Comparison of ENCODE assay signal across 13 cellular contexts in the genomic region with DNA sequence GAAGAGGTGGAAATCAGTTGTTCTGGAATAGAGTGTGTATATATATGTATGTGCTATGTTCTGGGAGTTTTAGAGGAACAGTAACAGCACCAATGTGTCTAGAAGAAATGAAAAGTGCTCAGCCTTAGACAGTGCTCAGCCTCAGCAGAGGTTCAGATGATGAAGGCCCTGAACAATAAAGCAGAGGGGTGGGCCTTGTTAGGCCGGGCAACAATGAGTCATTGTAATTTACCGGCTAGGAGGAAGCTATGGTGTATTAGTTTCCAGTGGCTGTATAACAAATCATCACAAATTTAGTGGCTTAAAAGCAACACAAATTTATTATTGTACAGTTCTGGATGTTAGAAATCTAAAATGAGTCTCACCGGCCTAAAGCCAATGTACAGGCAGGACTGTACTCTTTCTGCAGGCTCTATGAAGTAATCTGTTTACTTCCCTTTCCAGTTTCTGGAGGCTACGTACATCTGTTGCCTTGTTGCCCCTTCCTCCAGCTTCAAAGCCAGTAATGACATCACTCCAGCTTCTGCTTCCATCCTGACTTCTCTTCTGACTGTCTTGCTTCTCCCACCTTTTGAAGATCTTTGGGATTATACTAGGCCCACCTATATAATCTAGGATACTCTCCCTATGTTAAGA.
A peak's percentile ranks its signal among the peaks of the same experiment; 100 is the strongest.
DNase-seq lines count a peak whose midpoint lies in the region; ATAC-seq, FAIRE-seq and TF ChIP-seq lines count a peak whose summit lies in the region.
"Had no signal": no experiment of that assay in that cellular context is flagged by ENCODE, and none has a peak within 500 bp of the region (broad histone marks: within the 10 kb centered on the region; RNA-seq: fewer than 3 reads in every experiment).

No MANE protein-coding gene starts in this region.

- no peak for DNase-seq in activated naive CD8-positive, alpha-beta T cell treated with anti-CD3 and anti-CD28 coated beads, Interleukin-2, amount 50 U/mL, for 24 hours
- no peak for DNase-seq in activated naive CD8-positive, alpha-beta T cell treated with anti-CD3 and anti-CD28 coated beads for 36 hours
- DNase-seq in astrocyte of the hippocampus (ENCODE audit: low read depth, low spot score): peak; percentile 10
- DNase-seq in keratinocyte (ENCODE audit: low read depth, low spot score): no peak
- no peak for DNase-seq in upper lobe of left lung
- no peak for DNase-seq in OCI-LY7 (ENCODE audit: low spot score)
- DNase-seq in cerebellar cortex (ENCODE audit: low spot score): no peak
- DNase-seq in NCI-H1417 treated with DMSO at 0.1 percent for 48 hours (lab: John Stamatoyannopoulos, UW): no peak
- DNase-seq: activated CD4-positive, alpha-beta T cell treated with anti-CD3 and anti-CD28 coated beads, Interleukin-2, amount 50 U/mL, for 48 hours; activated naive CD8-positive, alpha-beta T cell treated with anti-CD3 and anti-CD28 coated beads, Interleukin-2, amount 10 ng/mL, durations not matched to agents 7 days and 5 days; kidney glomerular epithelial cell had no signal

- no peaks in the 10 kb centered on the region for H3K9me3 Mint-ChIP-seq in activated naive CD8-positive, alpha-beta T cell treated with anti-CD3 and anti-CD28 coated beads, Interleukin-2, amount 50 U/mL, for 24 hours
- H3K9me3 Mint-ChIP-seq in activated naive CD8-positive, alpha-beta T cell treated with anti-CD3 and anti-CD28 coated beads for 36 hours: no peaks in the 10 kb centered on the region
- H3K9me3 Mint-ChIP-seq: activated naive CD8-positive, alpha-beta T cell treated with anti-CD3 and anti-CD28 coated beads, Interleukin-2, amount 10 ng/mL, durations not matched to agents 7 days and 5 days had no signal

- TF ChIP-seq CTCF in keratinocyte (optimal IDR thresholded peaks at IDR 0.05 in 1 of 3, IDR thresholded peaks at IDR 0.05 in 1 of 3, conservative IDR thresholded peaks at IDR 0.05 in 1 of 3; ENCODE audit: extremely low read depth in 1 of 3, insufficient read depth in 2 of 3, low read length in 3 of 3): no peak
- no peak for TF ChIP-seq CTCF in upper lobe of left lung (IDR thresholded peaks at IDR 0.05)
- TF ChIP-seq CTCF in OCI-LY7 (conservative IDR thresholded peaks at IDR 0.05; ENCODE audit: low read length): no peak

- no peak overlapping the region for H3K4me2 ChIP-seq in keratinocyte (ENCODE audit: control insufficient read depth, extremely low read depth, insufficient read depth, low read depth, low read length)
- H3K4me2 ChIP-seq in OCI-LY7 (ENCODE audit: low read length): no peak overlapping the region

- peak in 1 of 4 donors; percentile 37 for TF ChIP-seq EP300 in upper lobe of left lung (IDR thresholded peaks at IDR 0.05)

- no peaks in the 10 kb centered on the region for H3K9me2 ChIP-seq in OCI-LY7 (ENCODE audit: insufficient read depth, low read length)

- H4K20me1 ChIP-seq in keratinocyte (ENCODE audit: control insufficient read depth, extremely low read depth, insufficient read depth, low read length) (no peaks in the 10 kb centered on the region), OCI-LY7 (ENCODE audit: insufficient read depth, low read length) (no peaks in the 10 kb centered on the region)

- H2AFZ ChIP-seq in keratinocyte (ENCODE audit: control insufficient read depth, low read length): no peak overlapping the region
- no peak overlapping the region for H2AFZ ChIP-seq in OCI-LY7 (ENCODE audit: low read length)
- H2AFZ ChIP-seq: parathyroid adenoma had no signal

- FAIRE-seq in keratinocyte (lab: Jason Lieb, UNC): peak; percentile 72

- no peak overlapping the region for H3K27ac ChIP-seq in keratinocyte (ENCODE audit: control insufficient read depth, insufficient read depth, low read length)
- H3K27ac ChIP-seq in upper lobe of left lung: peak overlapping the region in 3 of 4 donors; percentile 0 to 31 (median 27)
- no peak overlapping the region for H3K27ac ChIP-seq in OCI-LY7 (ENCODE audit: low read depth, low read length, poor library complexity, severe bottlenecking)
- H3K27ac ChIP-seq: parathyroid adenoma, SK-N-MC had no signal

- peak; percentile 57 for ATAC-seq in activated naive CD8-positive, alpha-beta T cell treated with anti-CD3 and anti-CD28 coated beads, Interleukin-2, amount 50 U/mL, for 24 hours
- ATAC-seq in upper lobe of left lung (ENCODE audit: low FRiP score in 2 of 2): peak; percentile 38 to 85

- no peak overlapping the region for H3K4me3 ChIP-seq in keratinocyte (ENCODE audit: control insufficient read depth in 2 of 3, extremely low read depth in 1 of 3, insufficient read depth in 2 of 3, low read depth in 1 of 3, low read length in 3 of 3)
- H3K4me3 ChIP-seq in upper lobe of left lung: no peak overlapping the region
- no peak overlapping the region for H3K4me3 ChIP-seq in OCI-LY7 (ENCODE audit: low read depth, low read length, poor library complexity, severe bottlenecking)
- H3K4me3 ChIP-seq: SK-N-MC had no signal

- H3K27me3 ChIP-seq in keratinocyte (ENCODE audit: control insufficient read depth, extremely low read depth, insufficient read depth, low read length) (no peaks in the 10 kb centered on the region), upper lobe of left lung (no peaks in the 10 kb centered on the region)

- H3K9me3 ChIP-seq in keratinocyte (ENCODE audit: control insufficient read depth, low read depth, low read length) (no peaks in the 10 kb centered on the region), upper lobe of left lung (no peaks in the 10 kb centered on the region), OCI-LY7 (ENCODE audit: low read length) (no peaks in the 10 kb centered on the region)

- H3K4me3 Mint-ChIP-seq in activated naive CD8-positive, alpha-beta T cell treated with anti-CD3 and anti-CD28 coated beads, Interleukin-2, amount 50 U/mL, for 24 hours: no peak overlapping the region
- H3K4me3 Mint-ChIP-seq in activated naive CD8-positive, alpha-beta T cell treated with anti-CD3 and anti-CD28 coated beads for 36 hours: no peak overlapping the region
- H3K4me3 Mint-ChIP-seq: activated naive CD8-positive, alpha-beta T cell treated with anti-CD3 and anti-CD28 coated beads, Interleukin-2, amount 10 ng/mL, durations not matched to agents 7 days and 5 days had no signal

- H3K36me3 Mint-ChIP-seq in activated naive CD8-positive, alpha-beta T cell treated with anti-CD3 and anti-CD28 coated beads, Interleukin-2, amount 50 U/mL, for 24 hours (ENCODE audit: low read depth): no peaks in the 10 kb centered on the region
- H3K36me3 Mint-ChIP-seq in activated naive CD8-positive, alpha-beta T cell treated with anti-CD3 and anti-CD28 coated beads for 36 hours: no peaks in the 10 kb centered on the region
- H3K36me3 Mint-ChIP-seq: activated naive CD8-positive, alpha-beta T cell treated with anti-CD3 and anti-CD28 coated beads, Interleukin-2, amount 10 ng/mL, durations not matched to agents 7 days and 5 days had no signal

- CTCF ChIA-PET in OCI-LY7 (lab: Charles Lee; ENCODE audit: unreplicated experiment): no interaction called here

- H3K4me1 ChIP-seq in keratinocyte (ENCODE audit: control insufficient read depth, extremely low read depth, insufficient read depth, low read length) (peaks cover 12% of the 10 kb centered on the region), upper lobe of left lung (peaks cover 0 to 11% (median 5%) of the 10 kb centered on the region in 4 donors), OCI-LY7 (ENCODE audit: insufficient read depth, low read length, poor library complexity, severe bottlenecking) (no peaks in the 10 kb centered on the region)
- H3K4me1 ChIP-seq: parathyroid adenoma had no signal

- intact Hi-C loops in OCI-LY7 (cut with micrococcal nuclease; ENCODE audit: unreplicated experiment): loop anchor here (5.0 kb wide), 1 partner anchor 45 kb away; no protein-coding TSS in a partner anchor

- H3K27me3 Mint-ChIP-seq in activated naive CD8-positive, alpha-beta T cell treated with anti-CD3 and anti-CD28 coated beads, Interleukin-2, amount 50 U/mL, for 24 hours: peaks cover 21% of the 10 kb centered on the region
- H3K27me3 Mint-ChIP-seq in activated naive CD8-positive, alpha-beta T cell treated with anti-CD3 and anti-CD28 coated beads for 36 hours: peaks cover 16% of the 10 kb centered on the region

- no peaks in the 10 kb centered on the region for H3K36me3 ChIP-seq in keratinocyte (ENCODE audit: control insufficient read depth in 2 of 2, extremely low read depth in 1 of 2, insufficient read depth in 2 of 2, low read length in 2 of 2)
- H3K36me3 ChIP-seq in upper lobe of left lung: no peaks in the 10 kb centered on the region
- H3K36me3 ChIP-seq in OCI-LY7 (ENCODE audit: insufficient read depth, low read length): no peaks in the 10 kb centered on the region

- peaks cover 3% of the 10 kb centered on the region for H3K4me1 Mint-ChIP-seq in activated naive CD8-positive, alpha-beta T cell treated with anti-CD3 and anti-CD28 coated beads, Interleukin-2, amount 50 U/mL, for 24 hours
- H3K4me1 Mint-ChIP-seq in activated naive CD8-positive, alpha-beta T cell treated with anti-CD3 and anti-CD28 coated beads for 36 hours: peaks cover 6% of the 10 kb centered on the region
- H3K4me1 Mint-ChIP-seq: activated naive CD8-positive, alpha-beta T cell treated with anti-CD3 and anti-CD28 coated beads, Interleukin-2, amount 10 ng/mL, durations not matched to agents 7 days and 5 days had no signal

- no peaks in the 10 kb centered on the region for H3K79me2 ChIP-seq in keratinocyte (ENCODE audit: control insufficient read depth, insufficient read depth, low read length)
- no peaks in the 10 kb centered on the region for H3K79me2 ChIP-seq in OCI-LY7 (ENCODE audit: insufficient read depth, low read depth, low read length)
- H3K79me2 ChIP-seq: parathyroid adenoma had no signal

- no peak overlapping the region for H3K9ac ChIP-seq in keratinocyte (ENCODE audit: control insufficient read depth, extremely low read depth, insufficient read depth, low read length)
- H3K9ac ChIP-seq: parathyroid adenoma had no signal

- dilution Hi-C loops in keratinocyte (cut with MboI; ENCODE audit: extremely low pct_ligation_motif_present, low sequenced_read_pairs): no loop called here

- no TSS peak for BruUV-seq in OCI-LY7 (replicated peaks; lab: Mats Ljungman, UMichigan)

- no peak overlapping the region for H3K27ac Mint-ChIP-seq in activated naive CD8-positive, alpha-beta T cell treated with anti-CD3 and anti-CD28 coated beads, Interleukin-2, amount 50 U/mL, for 24 hours
- no peak overlapping the region for H3K27ac Mint-ChIP-seq in activated naive CD8-positive, alpha-beta T cell treated with anti-CD3 and anti-CD28 coated beads for 36 hours
- H3K27ac Mint-ChIP-seq: activated naive CD8-positive, alpha-beta T cell treated with anti-CD3 and anti-CD28 coated beads, Interleukin-2, amount 10 ng/mL, durations not matched to agents 7 days and 5 days had no signal

- WGBS in upper lobe of left lung, 2 donors: 43 to 47% methylated on average over 4 of the region's 4 CpGs

- no peak for TF ChIP-seq POLR2A in upper lobe of left lung (IDR thresholded peaks at IDR 0.05)

- H3K9me1 ChIP-seq in keratinocyte (ENCODE audit: control insufficient read depth, extremely low read depth, insufficient read depth, low read length): no peaks in the 10 kb centered on the region

- POLR2A ChIA-PET in OCI-LY7 (lab: Charles Lee): interaction anchor here (0.6 kb wide), 1 partner anchor 291 kb away, joined by 4 read pairs; no protein-coding TSS in a partner anchor

Comparison
In these comparisons a context has a peak if more than half of its experiments do, and no peak if none do; other contexts are left out.
1. H3K27ac ChIP-seq: peak in upper lobe of left lung (3 of 4); none in keratinocyte (single experiment) and OCI-LY7 (single experiment).